8 cellular contexts compared by ENCODE assay signal in the genomic region with DNA sequence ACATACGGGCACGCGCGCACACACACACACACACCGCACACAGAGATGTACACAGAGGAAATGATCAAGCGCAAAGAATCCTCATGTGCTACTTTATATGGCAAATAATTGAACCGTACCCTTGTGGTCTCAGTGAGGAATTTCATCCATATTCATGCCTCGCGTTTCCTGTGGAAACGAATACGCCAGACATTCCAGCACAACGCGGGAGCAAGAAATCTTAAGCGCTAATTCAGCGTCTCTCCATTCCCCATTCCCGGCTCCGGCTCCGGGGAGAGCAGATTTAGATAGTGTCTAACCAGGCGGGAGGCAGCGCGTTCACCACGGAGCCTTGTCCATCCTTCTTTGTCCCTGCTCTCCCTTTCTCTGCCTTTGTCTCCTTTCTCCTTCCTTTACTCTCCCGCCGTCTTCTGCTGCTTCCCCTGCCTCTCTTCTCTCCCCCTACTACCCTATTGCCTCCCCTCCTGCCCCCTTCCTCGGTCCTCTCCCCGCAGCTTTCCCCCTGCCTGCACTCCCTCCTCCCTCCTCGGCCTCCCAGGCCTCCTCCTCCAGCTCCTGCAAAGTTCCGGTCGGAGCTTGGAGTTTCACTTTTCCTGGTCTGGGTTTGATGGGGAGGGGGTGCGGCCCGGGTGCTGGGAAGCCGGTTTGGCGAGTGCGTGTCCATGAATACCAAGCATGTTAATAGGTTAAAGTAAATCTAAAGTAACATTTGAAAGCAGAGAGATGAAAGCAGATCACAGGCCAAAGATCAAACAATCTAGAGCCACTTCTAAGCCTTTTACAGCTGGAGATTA.
DNase-seq lines count a peak whose midpoint lies in the region; ATAC-seq and TF ChIP-seq lines count a peak whose summit lies in the region.

No MANE protein-coding gene starts in this region.

- intact Hi-C loops in left colon (cut with DNase I, micrococcal nuclease) (no loop called here), testis (cut with DNase I; ENCODE audit: low total_unique reads) (no loop called here)

- H3K4me3 ChIP-seq in choroid plexus epithelial cell (ENCODE audit: low read depth, low read length) (peak overlapping the region; percentile 44), testis (peak overlapping the region; percentile 12 to 55)

- no peak overlapping the region for H3K27ac ChIP-seq in testis

- ATAC-seq in left colon: peak; percentile 77
- no peak for ATAC-seq in GM19467 (IDR thresholded peaks at IDR 0.05; ENCODE audit: unreplicated experiment)

- peaks cover 45% of the 10 kb centered on the region for H3K27me3 Mint-ChIP-seq in activated T-cell treated with anti-CD3 and anti-CD28 coated beads, Interleukin-2, amount 50 U/mL, for 24 hours
- peaks cover 41% of the 10 kb centered on the region for H3K27me3 Mint-ChIP-seq in activated naive CD8-positive, alpha-beta T cell treated with anti-CD3 and anti-CD28 coated beads for 36 hours

- peaks cover 2% of the 10 kb centered on the region for H3K4me1 Mint-ChIP-seq in activated T-cell treated with anti-CD3 and anti-CD28 coated beads, Interleukin-2, amount 50 U/mL, for 24 hours (ENCODE audit: low read depth)
- no peaks in the 10 kb centered on the region for H3K4me1 Mint-ChIP-seq in activated naive CD8-positive, alpha-beta T cell treated with anti-CD3 and anti-CD28 coated beads for 36 hours

- DNase-seq in NCI-H345 (lab: John Stamatoyannopoulos, UW) (peak; percentile 38), NCI-H345 treated with DMSO at 0.1 percent for 48 hours (lab: John Stamatoyannopoulos, UW; ENCODE audit: unreplicated experiment) (no peak), choroid plexus epithelial cell (ENCODE audit: low read depth) (peak; percentile 50), left colon (peak; percentile 44 to 57), testis (peak; percentile 31)
- DNase-seq in activated T-cell treated with anti-CD3 and anti-CD28 coated beads, Interleukin-2, amount 50 U/mL, for 24 hours: no peak
- DNase-seq in activated naive CD8-positive, alpha-beta T cell treated with anti-CD3 and anti-CD28 coated beads for 36 hours: no peak

- H3K4me1 ChIP-seq in testis: no peaks in the 10 kb centered on the region

- WGBS in testis, 2 donors: 1% methylated on average over 31 to 34 of the region's 34 CpGs

- H3K4me3 Mint-ChIP-seq in activated T-cell treated with anti-CD3 and anti-CD28 coated beads, Interleukin-2, amount 50 U/mL, for 24 hours: no peak overlapping the region
- H3K4me3 Mint-ChIP-seq in activated naive CD8-positive, alpha-beta T cell treated with anti-CD3 and anti-CD28 coated beads for 36 hours: no peak overlapping the region

- H3K36me3 ChIP-seq in testis (ENCODE audit: low read depth, missing control alignments): no peaks in the 10 kb centered on the region

- no peaks in the 10 kb centered on the region for H3K36me3 Mint-ChIP-seq in activated T-cell treated with anti-CD3 and anti-CD28 coated beads, Interleukin-2, amount 50 U/mL, for 24 hours (ENCODE audit: low read depth)
- no peaks in the 10 kb centered on the region for H3K36me3 Mint-ChIP-seq in activated naive CD8-positive, alpha-beta T cell treated with anti-CD3 and anti-CD28 coated beads for 36 hours

- H3K9me3 ChIP-seq in testis: no peaks in the 10 kb centered on the region

- TF ChIP-seq CTCF in choroid plexus epithelial cell (conservative IDR thresholded peaks at IDR 0.05; ENCODE audit: low read depth, low read length) (peak; percentile 16), testis (IDR thresholded peaks at IDR 0.05) (peak in 2 of 3 experiments; percentile 9 to 16)

- H3K27me3 ChIP-seq in testis: no peaks in the 10 kb centered on the region

- TF ChIP-seq POLR2A in testis (IDR thresholded peaks at IDR 0.05): no peak

- H3K9me3 Mint-ChIP-seq in activated T-cell treated with anti-CD3 and anti-CD28 coated beads, Interleukin-2, amount 50 U/mL, for 24 hours: no peaks in the 10 kb centered on the region
- no peaks in the 10 kb centered on the region for H3K9me3 Mint-ChIP-seq in activated naive CD8-positive, alpha-beta T cell treated with anti-CD3 and anti-CD28 coated beads for 36 hours

- no peak overlapping the region for H3K27ac Mint-ChIP-seq in activated T-cell treated with anti-CD3 and anti-CD28 coated beads, Interleukin-2, amount 50 U/mL, for 24 hours
- no peak overlapping the region for H3K27ac Mint-ChIP-seq in activated naive CD8-positive, alpha-beta T cell treated with anti-CD3 and anti-CD28 coated beads for 36 hours

Comparison
In these comparisons a context has a peak if more than half of its experiments do, and no peak if none do; other contexts are left out.
1. DNase-seq: peak in NCI-H345 (single experiment), choroid plexus epithelial cell (single experiment), left colon (2 of 2) and testis (single experiment); none in NCI-H345 treated with DMSO at 0.1 percent for 48 hours (single experiment), activated T-cell treated with anti-CD3 and anti-CD28 coated beads, Interleukin-2, amount 50 U/mL, for 24 hours (single experiment) and activated naive CD8-positive, alpha-beta T cell treated with anti-CD3 and anti-CD28 coated beads for 36 hours (single experiment).